In genomic region chr10:129345763-129346162, GRCh38 we compare ENCODE assay signal across 27 cellular contexts.
"Had no signal": no experiment of that assay in that cellular context is flagged by ENCODE, and none has a peak within 500 bp of the region (broad histone marks: within the 10 kb centered on the region; RNA-seq: fewer than 3 reads in every experiment).

No MANE protein-coding gene starts in this region.

- H3K36me3 Mint-ChIP-seq: natural killer cell, type B pancreatic cell had no signal

- H3K27ac Mint-ChIP-seq: dendritic cell treated with granulocyte-macrophage colony-stimulating factor and Interleukin-4, amounts not matched to agents 40 ng/mL and 50 ng/mL, for 4 days; natural killer cell; stimulated activated naive CD8-positive, alpha-beta T cell treated with anti-CD3 and anti-CD28 coated beads, Interleukin-15, amount 100 ng/mL, for 72 hours; type B pancreatic cell had no signal

- H3K4me3 ChIP-seq: colonic mucosa, esophagus muscularis mucosa, heart right ventricle, left lung, pancreas, smooth muscle cell, testis, tibial artery had no signal

- H3K9me3 Mint-ChIP-seq: central memory CD8-positive, alpha-beta T cell; dendritic cell treated with granulocyte-macrophage colony-stimulating factor and Interleukin-4, amounts not matched to agents 40 ng/mL and 50 ng/mL, for 4 days; natural killer cell; stimulated activated naive CD8-positive, alpha-beta T cell treated with anti-CD3 and anti-CD28 coated beads, Interleukin-15, amount 100 ng/mL, for 72 hours; type B pancreatic cell had no signal

- H3K4me3 Mint-ChIP-seq: central memory CD8-positive, alpha-beta T cell; dendritic cell treated with granulocyte-macrophage colony-stimulating factor and Interleukin-4, amounts not matched to agents 40 ng/mL and 50 ng/mL, for 4 days; natural killer cell; stimulated activated naive CD8-positive, alpha-beta T cell treated with anti-CD3 and anti-CD28 coated beads, Interleukin-15, amount 100 ng/mL, for 72 hours; type B pancreatic cell had no signal

- H3K27me3 Mint-ChIP-seq: dendritic cell treated with granulocyte-macrophage colony-stimulating factor and Interleukin-4, amounts not matched to agents 40 ng/mL and 50 ng/mL, for 4 days; stimulated activated naive CD8-positive, alpha-beta T cell treated with anti-CD3 and anti-CD28 coated beads, Interleukin-15, amount 100 ng/mL, for 72 hours had no signal

- H3K9me3 ChIP-seq: colonic mucosa, esophagus muscularis mucosa, neutrophil, pancreas, testis, tibial artery had no signal

- H3K4me1 ChIP-seq: colonic mucosa, esophagus muscularis mucosa, foreskin keratinocyte, heart right ventricle, left lung, pancreas, testis, tibial artery had no signal

- H3K27me3 ChIP-seq: colonic mucosa, foreskin keratinocyte, heart right ventricle, neutrophil, pancreas, testis had no signal

- H3K4me2 ChIP-seq: smooth muscle cell had no signal

- DNase-seq: colonic mucosa; effector CD8-positive, alpha-beta T cell; foreskin keratinocyte; glutamatergic neuron; heart right ventricle; hippocampal formation; kidney; left lung; natural killer cell; pancreas; retina; stimulated activated CD4-positive, alpha-beta T cell treated with anti-CD3 and anti-CD28 coated beads, Interleukin-12 subunit alpha, Interleukin-12 subunit beta, amount 100 ng/mL, for 4 hours; stimulated activated CD4-positive, alpha-beta T cell treated with anti-CD3 and anti-CD28 coated beads, Interleukin-1b, Interleukin-23, amount 100 ng/mL, for 48 hours; stimulated activated CD4-positive, alpha-beta T cell treated with anti-CD3 and anti-CD28 coated beads, Interleukin-4, amount 100 ng/mL, for 1 hour; stimulated activated CD8-positive, alpha-beta memory T cell treated with anti-CD3 and anti-CD28 coated beads, Interleukin-4, amount 100 ng/mL, for 48 hours; stimulated activated naive CD4-positive, alpha-beta T cell; stimulated activated naive CD8-positive, alpha-beta T cell treated with anti-CD3 and anti-CD28 coated beads, Interleukin-15, amount 100 ng/mL, for 72 hours; testis; tibial artery had no signal

- H3K27ac ChIP-seq: colonic mucosa, esophagus muscularis mucosa, foreskin keratinocyte, heart right ventricle, left lung, neutrophil, pancreas, testis, tibial artery had no signal

- ATAC-seq: foreskin keratinocyte; heart right ventricle; left lung; natural killer cell; pancreas; sciatic nerve; stimulated activated naive CD8-positive, alpha-beta T cell treated with anti-CD3 and anti-CD28 coated beads, Interleukin-15, amount 100 ng/mL, for 72 hours had no signal

- H3K4me1 Mint-ChIP-seq: central memory CD8-positive, alpha-beta T cell; natural killer cell; stimulated activated naive CD8-positive, alpha-beta T cell treated with anti-CD3 and anti-CD28 coated beads, Interleukin-15, amount 100 ng/mL, for 72 hours had no signal

- H3K36me3 ChIP-seq: colonic mucosa, esophagus muscularis mucosa, heart right ventricle, left lung, neutrophil, pancreas, tibial artery had no signal

- FAIRE-seq: endothelial cell of umbilical vein, kidney, pancreas had no signal
